15 cellular contexts compared by ENCODE assay signal in the genomic region with DNA sequence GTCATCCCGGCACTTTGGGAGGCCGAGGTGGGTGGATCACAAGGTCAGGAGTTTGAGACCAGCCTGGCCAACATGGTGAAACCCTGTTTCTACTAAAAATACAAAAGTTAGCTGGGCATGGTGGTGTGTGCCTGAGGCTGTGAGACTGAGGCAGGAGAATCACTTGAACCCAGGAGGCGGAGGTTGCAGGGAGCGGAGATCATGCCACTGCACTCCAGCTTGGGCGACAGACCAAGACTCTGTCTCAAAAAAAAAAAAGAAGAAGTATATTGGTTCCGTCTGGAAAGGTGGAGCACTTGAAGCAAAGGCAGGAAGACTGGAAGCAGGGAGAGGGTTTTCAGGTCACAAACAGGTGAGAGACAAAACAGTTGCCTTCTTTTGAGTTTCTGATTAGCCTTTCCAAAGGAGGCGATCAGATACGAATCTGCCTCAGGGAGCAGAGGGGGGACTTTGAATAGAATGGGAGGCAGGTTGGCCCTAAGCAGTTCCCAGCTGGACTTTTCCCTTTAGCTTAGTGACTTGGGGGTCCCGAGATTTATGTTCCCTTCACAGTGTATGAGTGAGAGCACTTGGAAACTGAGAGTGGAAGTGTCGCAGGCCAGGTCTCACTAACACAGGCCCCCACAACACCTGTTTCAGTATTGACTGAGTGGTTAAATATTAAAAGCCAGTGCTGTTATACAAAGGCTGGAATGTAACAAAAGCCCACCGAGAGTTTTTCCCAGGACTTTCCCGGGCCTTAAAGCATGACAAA. TPM values are rescaled to one million over a fixed set of nuclear protein-coding genes. Genes with fewer than 3 reads are reported as not detected.
DNase-seq lines count a peak whose midpoint lies in the region; ATAC-seq and TF ChIP-seq lines count a peak whose summit lies in the region.
"Not testable (repeated sequence)": the region's sequence is repeated elsewhere in the genome, so short reads cannot be mapped to it uniquely, and the experiment has no call there.
"Had no signal": no experiment of that assay in that cellular context is flagged by ENCODE, and none has a peak within 500 bp of the region (broad histone marks: within the 10 kb centered on the region; RNA-seq: fewer than 3 reads in every experiment).

No MANE protein-coding gene starts in this region.

- peaks cover 40% of the 10 kb centered on the region for H3K4me1 Mint-ChIP-seq in Caco-2 (ENCODE audit: low read depth, unreplicated experiment)

- not testable (repeated sequence) for H3K4me2 ChIP-seq in mesendoderm (ENCODE audit: low read length)

- ATAC-seq in GM18909 (IDR thresholded peaks at IDR 0.05; ENCODE audit: poor library complexity, unreplicated experiment) (peak; percentile 75), GM21786 (IDR thresholded peaks at IDR 0.05; ENCODE audit: unreplicated experiment) (peak; percentile 66), HG03139 (IDR thresholded peaks at IDR 0.05; ENCODE audit: unreplicated experiment) (peak; percentile 63)

- H4K8ac ChIP-seq in mesendoderm (ENCODE audit: low read depth, low read length) = peak overlapping the region; percentile 56

- not testable (repeated sequence) for H3K27me3 ChIP-seq in Caco-2 (replicated peaks; ENCODE audit: control insufficient read depth, insufficient read depth, low read length); NT2/D1 (ENCODE audit: insufficient read depth, insufficient read length); iPS-15b (ENCODE audit: control insufficient read depth, insufficient read depth, low read length); mesendoderm (ENCODE audit: insufficient read depth, low read length, poor library complexity); stomach

- not testable (repeated sequence) for H4K5ac ChIP-seq in mesendoderm (ENCODE audit: low read length)

- H3K9me3 Mint-ChIP-seq in Caco-2 (ENCODE audit: unreplicated experiment) = not testable (repeated sequence)

- H3K79me1 ChIP-seq in mesendoderm (ENCODE audit: low read length) = not testable (repeated sequence)

- not testable (repeated sequence) for H3K23ac ChIP-seq in mesendoderm (ENCODE audit: low read length)

- H3K4me3 ChIP-seq in Caco-2 (ENCODE audit: low read depth, low read length); NT2/D1 (ENCODE audit: insufficient read length, low read depth); iPS-15b (ENCODE audit: low read depth, low read length); mesendoderm (ENCODE audit: low read length); stomach: not testable (repeated sequence)

- TSS peak; percentile 98 for BruUV-seq in Caco-2 (replicated peaks; lab: Mats Ljungman, UMichigan)

- peak overlapping the region; percentile 75 for H3K56ac ChIP-seq in mesendoderm (ENCODE audit: low read length)

- CTCF ChIA-PET in Caco-2 (lab: Charles Lee) = not testable (repeated sequence)

- POLR2A ChIA-PET in Caco-2 (lab: Charles Lee) = not testable (repeated sequence)

- H3K4me3 Mint-ChIP-seq in Caco-2 (ENCODE audit: unreplicated experiment) = peak overlapping the region; percentile 58

- H3K27ac ChIP-seq in mesendoderm (ENCODE audit: low read depth, low read length) = peak overlapping the region; percentile 94
- H3K27ac ChIP-seq in stomach = peak overlapping the region in 3 of 5 donors; percentile 14 to 55 (median 44)

- TF ChIP-seq POLR2A in stomach (IDR thresholded peaks at IDR 0.05) = not testable (repeated sequence)

- TF ChIP-seq CTCF in Caco-2 (IDR thresholded peaks at IDR 0.05; ENCODE audit: insufficient read depth in 1 of 2, low read depth in 1 of 2, low read length in 1 of 2, severe bottlenecking in 1 of 2, unreplicated experiment in 1 of 2); stomach (IDR thresholded peaks at IDR 0.05): not testable (repeated sequence)

- not testable (repeated sequence) for H3K36me3 Mint-ChIP-seq in Caco-2 (ENCODE audit: insufficient read depth, unreplicated experiment)

- not testable (repeated sequence) for H3K9ac ChIP-seq in NT2/D1 (ENCODE audit: insufficient read length, low read depth); mesendoderm (ENCODE audit: low read length)
- H3K9ac ChIP-seq in iPS-15b (ENCODE audit: low read depth, low read length) = peak overlapping the region; percentile 37

- peak overlapping the region; percentile 92 for H2BK120ac ChIP-seq in mesendoderm (ENCODE audit: low read depth, low read length)

- not testable (repeated sequence) for TF ChIP-seq EP300 in stomach (IDR thresholded peaks at IDR 0.05)

- peak overlapping the region; percentile 71 for H3K27ac Mint-ChIP-seq in Caco-2 (ENCODE audit: unreplicated experiment)

- peak overlapping the region; percentile 91 for H3K4ac ChIP-seq in mesendoderm (ENCODE audit: low read depth, low read length)

- DNase-seq in Caco-2 = peak; percentile 67 to 78
- peak; percentile 57 for DNase-seq in NT2/D1 (ENCODE audit: low read depth, low spot score)
- peak; percentile 90 for DNase-seq in mesendoderm
- not testable (repeated sequence) for DNase-seq in stomach

- not testable (repeated sequence) for H3K36me3 ChIP-seq in Caco-2 (ENCODE audit: control insufficient read depth, insufficient read depth, low read length); NT2/D1 (ENCODE audit: insufficient read depth, insufficient read length, low read length); iPS-15b (ENCODE audit: control insufficient read depth, insufficient read depth, low read length); mesendoderm (ENCODE audit: control insufficient read depth, insufficient read depth, low read length); stomach

- intact Hi-C loops in Caco-2 (cut with micrococcal nuclease; ENCODE audit: unreplicated experiment) = loop anchor here (1.0 kb wide), 1 partner anchor 12 kb away; no protein-coding TSS in a partner anchor
- intact Hi-C loops in stomach (cut with DNase I; ENCODE audit: low total_unique reads) = not testable (repeated sequence)

- H2BK15ac ChIP-seq in mesendoderm (replicated peaks; ENCODE audit: low read depth) = peak overlapping the region; percentile 42

- H2AK5ac ChIP-seq in mesendoderm (ENCODE audit: low read length) = not testable (repeated sequence)

- H3K27me3 Mint-ChIP-seq in Caco-2 (ENCODE audit: insufficient read depth, unreplicated experiment) = not testable (repeated sequence)

- H3K4me1 ChIP-seq in Caco-2 (peaks cover 26% of the 10 kb centered on the region), iPS-15b (ENCODE audit: control insufficient read depth, insufficient read depth, low read length) (peaks cover 31% of the 10 kb centered on the region)
- H3K4me1 ChIP-seq in NT2/D1 (ENCODE audit: insufficient read depth, insufficient read length); mesendoderm (ENCODE audit: control insufficient read depth, low read depth, low read length); stomach: not testable (repeated sequence)

- not testable (repeated sequence) for H3K79me2 ChIP-seq in mesendoderm (ENCODE audit: control insufficient read depth, insufficient read depth, low read length)

- no CpG with 5 or more reads among the region's 12 CpGs for WGBS in mesendoderm (ENCODE audit: extremely low coverage, insufficient coverage, low lambda C conversion rate)
- WGBS in stomach, 5 donors = 37 to 58% (median 46%) methylated on average over 12 of the region's 12 CpGs

- not testable (repeated sequence) for H3K9me3 ChIP-seq in Caco-2; NT2/D1 (ENCODE audit: insufficient read depth, low read length); iPS-15b (ENCODE audit: control insufficient read depth, insufficient read depth, low read length); stomach

- H3K18ac ChIP-seq in mesendoderm (ENCODE audit: low read length) = peak overlapping the region; percentile 95

- peak overlapping the region; percentile 95 for H2BK5ac ChIP-seq in mesendoderm (ENCODE audit: low read length)

RNA-seq across cellular contexts. Expression of gene XG, which starts 28.8 kb away (rescaled TPM):
- total RNA-seq in Caco-2 (2022) (1.2 and 1.3 TPM in 2 replicates), stomach (not detected)
- 0.27 TPM for polyA plus RNA-seq in mesendoderm (2013, experiment 1 of 2)
- 0.17 TPM for polyA plus RNA-seq in mesendoderm (2013, experiment 2 of 2)
- under 1 TPM in 1 of 3 donors, not detected in 2; 0.70 TPM for polyA plus RNA-seq in stomach
- total RNA-seq: activated CD8-positive, alpha-beta T cell treated with anti-CD3 and anti-CD28 coated beads for 36 hours; CD4-positive, CD25-positive, alpha-beta regulatory T cell; chondrocyte; endothelial cell of umbilical vein; PC-9 had no signal
- polyA plus RNA-seq: CD4-positive, CD25-positive, alpha-beta regulatory T cell had no signal

RNA-seq across cellular contexts. Expression of gene GYG2, which starts 48.1 kb away (rescaled TPM):
- 44.0 and 50.4 TPM in 2 replicates for total RNA-seq in Caco-2 (2022)
- 44.8 TPM for polyA plus RNA-seq in mesendoderm (2013, experiment 1 of 2)
- 47.1 TPM for polyA plus RNA-seq in mesendoderm (2013, experiment 2 of 2)
- total RNA-seq in stomach = 1 to 10 TPM; 5.3 to 6.2 (median 5.8) TPM
- 1 to 10 TPM; 2.2 to 5.7 (median 5.1) TPM for polyA plus RNA-seq in stomach
- total RNA-seq: activated CD8-positive, alpha-beta T cell treated with anti-CD3 and anti-CD28 coated beads for 36 hours; activated T-helper 17 cell treated with anti-CD3 and anti-CD28 coated beads, Interleukin-2, amount 50 U/mL, for 72 hours; CD4-positive, CD25-positive, alpha-beta regulatory T cell; mammary epithelial cell had no signal
- polyA plus RNA-seq: CD4-positive, CD25-positive, alpha-beta regulatory T cell; mammary epithelial cell had no signal
